In genomic region chr10:132289439-132289838, GRCh38 we compare ENCODE assay signal across 7 cellular contexts.
"Had no signal": no experiment of that assay in that cellular context is flagged by ENCODE, and none has a peak within 500 bp of the region (broad histone marks: within the 10 kb centered on the region; RNA-seq: fewer than 3 reads in every experiment).

No MANE protein-coding gene starts in this region.

- ATAC-seq: GM12878 had no signal

- H3K4me3 ChIP-seq: GM12878 had no signal

- DNase-seq: GDM1, GF-D8 had no signal

- FAIRE-seq: GM12878, GM12891, GM12892, GM18507, GM19239 had no signal
